34 cellular contexts compared by ENCODE assay signal in genomic region chr15:64225804-64226203, GRCh38.
"Had no signal": no experiment of that assay in that cellular context is flagged by ENCODE, and none has a peak within 500 bp of the region (broad histone marks: within the 10 kb centered on the region; RNA-seq: fewer than 3 reads in every experiment).

No MANE protein-coding gene starts in this region.

- H3K4me3 ChIP-seq: MG63 had no signal

- H3K4me2 ChIP-seq: KMS-11 had no signal

- H3K27ac ChIP-seq: KMS-11 had no signal

- H3K27me3 ChIP-seq: MG63 had no signal

- H3K9ac ChIP-seq: KMS-11 had no signal

- DNase-seq: Karpas-422, Kasumi-1, MG63, MM.1S, MV-4-11, NCI-H1048, NCI-H1092, NCI-H1092 treated with DMSO at 0.1 percent for 48 hours, NCI-H1105, NCI-H1105 treated with DMSO at 0.1 percent for 48 hours, NCI-H1417, NCI-H1417 treated with DMSO at 0.1 percent for 48 hours, NCI-H1436, NCI-H1436 treated with DMSO at 0.1 percent for 48 hours, NCI-H146, NCI-H1694, NCI-H1694 treated with DMSO at 0.1 percent for 48 hours, NCI-H187, NCI-H187 treated with DMSO at 0.1 percent for 48 hours, NCI-H1930, NCI-H2029, NCI-H2029 treated with DMSO at 0.1 percent for 48 hours, NCI-H2081, NCI-H2081 treated with DMSO at 0.1 percent for 48 hours, NCI-H2107, NCI-H2171, NCI-H2171 treated with DMSO at 0.1 percent for 48 hours, NCI-H2227 treated with DMSO at 0.1 percent for 48 hours, NCI-H226, NCI-H345, NCI-H446, NCI-H446 treated with DMSO at 0.1 percent for 48 hours, NCI-H510A had no signal
